23 cellular contexts compared by ENCODE assay signal in genomic region chr12:63238892-63239291, GRCh38.
DNase-seq lines count a peak whose midpoint lies in the region; ATAC-seq and TF ChIP-seq lines count a peak whose summit lies in the region.
"Had no signal": no experiment of that assay in that cellular context is flagged by ENCODE, and none has a peak within 500 bp of the region (broad histone marks: within the 10 kb centered on the region; RNA-seq: fewer than 3 reads in every experiment).

No MANE protein-coding gene starts in this region.

- ATAC-seq in GM19023 (IDR thresholded peaks at IDR 0.05; ENCODE audit: unreplicated experiment) = no peak
- no peak for ATAC-seq in SK-N-SH treated with all-trans-retinoic acid at 6 μM for 48 hours

- DNase-seq in A172 (ENCODE audit: low spot score) (peak; percentile 53), DMS53 (lab: John Stamatoyannopoulos, UW) (peak; percentile 69), RPMI7951 (ENCODE audit: low read depth) (peak; percentile 2), glomerular visceral epithelial cell (ENCODE audit: extremely low spot score) (peak; percentile 27), NCI-H1930 (lab: John Stamatoyannopoulos, UW) (no peak), activated gamma-delta T cell (lab: John Stamatoyannopoulos, UW) (no peak)
- DNase-seq: 8988T; CD4-positive, CD25-positive, alpha-beta regulatory T cell; COR-L47; DMS 273 treated with DMSO at 0.1 percent for 48 hours; GOT3; HCEC 1CT; KG1; NCI-H1092; NCI-H1436 treated with DMSO at 0.1 percent for 48 hours; NCI-H2029; NCI-H2171; NCI-H345; NCI-H526; RPMI8226; SHP77 had no signal

TF ChIP-seq in SK-N-SH treated with all-trans-retinoic acid at 6 μM for 48 hours, 23 proteins besides CTCF, POLR2A, EP300 and RAD21:
- TF ChIP-seq POU6F1 (CRISPR knock-in tag; IDR thresholded peaks at IDR 0.05; ENCODE audit: borderline replicate concordance, low read depth) (no peak), GLIS3 (CRISPR knock-in tag; IDR thresholded peaks at IDR 0.05) (no peak), CSRNP3 (CRISPR knock-in tag; IDR thresholded peaks at IDR 0.05) (no peak), ESRRG (CRISPR knock-in tag; IDR thresholded peaks at IDR 0.05) (no peak), RARB (CRISPR knock-in tag; IDR thresholded peaks at IDR 0.05) (no peak), BACH2 (CRISPR knock-in tag; IDR thresholded peaks at IDR 0.05; ENCODE audit: borderline replicate concordance) (no peak), ARNTL (CRISPR knock-in tag; IDR thresholded peaks at IDR 0.05; ENCODE audit: borderline replicate concordance, low read depth) (no peak), ISL1 (CRISPR knock-in tag; IDR thresholded peaks at IDR 0.05) (no peak), ZNF8 (CRISPR knock-in tag; IDR thresholded peaks at IDR 0.05) (no peak), ZFP3 (CRISPR knock-in tag; IDR thresholded peaks at IDR 0.05) (no peak), CREB5 (CRISPR knock-in tag; IDR thresholded peaks at IDR 0.05; ENCODE audit: low read depth) (no peak), ZNF70 (CRISPR knock-in tag; IDR thresholded peaks at IDR 0.05) (no peak), TSHZ2 (CRISPR knock-in tag; IDR thresholded peaks at IDR 0.05) (no peak), TOX (CRISPR knock-in tag; IDR thresholded peaks at IDR 0.05; ENCODE audit: borderline replicate concordance) (no peak)

Comparison
In these comparisons a context has a peak if more than half of its experiments do, and no peak if none do; other contexts are left out.
1. DNase-seq: peak in A172 (single experiment), DMS53 (single experiment), RPMI7951 (single experiment) and glomerular visceral epithelial cell (single experiment); none in NCI-H1930 (0 of 2) and activated gamma-delta T cell (single experiment).